ENCODE assay signal across 28 cellular contexts in the genomic region with DNA sequence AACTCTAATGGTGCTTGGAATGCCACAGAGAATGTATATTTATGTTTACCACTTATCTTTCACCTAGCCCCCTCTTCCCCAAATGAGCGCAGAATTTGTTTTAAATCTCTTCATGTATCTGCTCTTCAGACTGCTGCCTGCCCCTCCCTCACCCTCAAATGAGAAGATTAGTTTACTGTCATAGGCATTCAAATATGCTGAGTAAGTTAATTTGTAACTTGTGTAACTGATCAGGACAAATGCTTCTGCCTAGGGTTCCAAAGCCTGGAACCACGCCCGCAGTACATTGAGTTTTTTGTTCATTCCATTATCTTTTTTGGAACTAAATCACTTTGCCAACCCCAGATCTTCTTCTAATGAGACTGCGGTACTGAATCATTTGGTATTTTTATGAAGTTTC.
"Had no signal": no experiment of that assay in that cellular context is flagged by ENCODE, and none has a peak within 500 bp of the region (broad histone marks: within the 10 kb centered on the region; RNA-seq: fewer than 3 reads in every experiment).

No MANE protein-coding gene starts in this region.

- H3K9me3 ChIP-seq: esophagus squamous epithelium had no signal

- H3K27me3 ChIP-seq: brain microvascular endothelial cell had no signal

- H3K4me3 ChIP-seq: esophagus squamous epithelium, gastroesophageal sphincter, heart right ventricle had no signal

- H3K4me3 Mint-ChIP-seq: activated CD4-positive, alpha-beta memory T cell treated with anti-CD3 and anti-CD28 coated beads, Interleukin-2, amount 10 ng/mL, durations not matched to agents 7 days and 5 days; activated CD4-positive, alpha-beta T cell treated with anti-CD3 and anti-CD28 coated beads, Interleukin-2, amount 10 ng/mL, durations not matched to agents 7 days and 5 days; activated naive CD8-positive, alpha-beta T cell; activated T-cell treated with anti-CD3 and anti-CD28 coated beads, Interleukin-2, amount 50 U/mL, for 4 hours; activated T-helper 17 cell treated with anti-CD3 and anti-CD28 coated beads, Interleukin-2, amount 50 U/mL, for 72 hours; effector memory CD8-positive, alpha-beta T cell; WTC11 had no signal

- H3K9me3 Mint-ChIP-seq: activated CD4-positive, alpha-beta memory T cell treated with anti-CD3 and anti-CD28 coated beads, Interleukin-2, amount 10 ng/mL, durations not matched to agents 7 days and 5 days; activated CD4-positive, alpha-beta T cell treated with anti-CD3 and anti-CD28 coated beads, Interleukin-2, amount 10 ng/mL, durations not matched to agents 7 days and 5 days; activated T-cell treated with anti-CD3 and anti-CD28 coated beads, Interleukin-2, amount 50 U/mL, for 4 hours; activated T-helper 17 cell treated with anti-CD3 and anti-CD28 coated beads, Interleukin-2, amount 50 U/mL, for 72 hours; effector memory CD8-positive, alpha-beta T cell had no signal

- DNase-seq: activated CD4-positive, alpha-beta memory T cell treated with anti-CD3 and anti-CD28 coated beads, Interleukin-2, amount 10 ng/mL, durations not matched to agents 7 days and 5 days; activated CD4-positive, alpha-beta T cell treated with anti-CD3 and anti-CD28 coated beads for 1 hour; activated CD4-positive, alpha-beta T cell treated with anti-CD3 and anti-CD28 coated beads for 4 hours; activated CD4-positive, alpha-beta T cell treated with anti-CD3 and anti-CD28 coated beads, Interleukin-2, amount 10 ng/mL, durations not matched to agents 7 days and 5 days; activated CD4-positive, alpha-beta T cell treated with anti-CD3 and anti-CD28 coated beads, Interleukin-2, amount 50 U/mL, for 4 hours; activated CD8-positive, alpha-beta memory T cell treated with anti-CD3 and anti-CD28 coated beads, Interleukin-2, amount 50 U/mL, for 48 hours; activated effector memory CD4-positive, alpha-beta T cell treated with Interleukin-2 at 50 U/mL for 16 hours; activated gamma-delta T cell treated with Interleukin-2 at 50 U/mL for 16 hours; activated naive CD4-positive, alpha-beta T cell treated with anti-CD3 and anti-CD28 coated beads, Interleukin-2, amount 50 U/mL, for 16 hours; activated naive CD4-positive, alpha-beta T cell treated with Interleukin-2 at 50 U/mL for 16 hours; activated T-cell treated with anti-CD3 and anti-CD28 coated beads for 4 hours; activated T-cell treated with anti-CD3 and anti-CD28 coated beads, Interleukin-2, amount 50 U/mL, for 4 hours; amniotic stem cell; anterior cingulate cortex; brain microvascular endothelial cell; cortex of kidney; dermis blood vessel endothelial cell; effector CD4-positive, alpha-beta T cell; effector memory CD8-positive, alpha-beta T cell; erythroblast; esophagus squamous epithelium; foreskin melanocyte; heart right ventricle; T-helper 2 cell had no signal

- ATAC-seq: activated T-cell treated with anti-CD3 and anti-CD28 coated beads, Interleukin-2, amount 50 U/mL, for 4 hours; activated T-helper 17 cell treated with anti-CD3 and anti-CD28 coated beads, Interleukin-2, amount 50 U/mL, for 72 hours; effector memory CD8-positive, alpha-beta T cell; gastroesophageal sphincter; heart right ventricle; WTC11 had no signal

- H3K36me3 Mint-ChIP-seq: activated naive CD8-positive, alpha-beta T cell had no signal

- H3K27ac Mint-ChIP-seq: activated CD4-positive, alpha-beta memory T cell treated with anti-CD3 and anti-CD28 coated beads, Interleukin-2, amount 10 ng/mL, durations not matched to agents 7 days and 5 days; activated CD4-positive, alpha-beta T cell treated with anti-CD3 and anti-CD28 coated beads, Interleukin-2, amount 10 ng/mL, durations not matched to agents 7 days and 5 days; activated naive CD8-positive, alpha-beta T cell; activated T-helper 17 cell treated with anti-CD3 and anti-CD28 coated beads, Interleukin-2, amount 50 U/mL, for 72 hours; effector memory CD8-positive, alpha-beta T cell; WTC11 had no signal

- H3K36me3 ChIP-seq: brain microvascular endothelial cell, esophagus squamous epithelium, gastroesophageal sphincter, heart right ventricle had no signal

- H3K4me1 ChIP-seq: esophagus squamous epithelium, gastroesophageal sphincter, heart right ventricle had no signal

- H3K27ac ChIP-seq: brain microvascular endothelial cell, esophagus squamous epithelium, gastroesophageal sphincter, heart right ventricle had no signal

- H3K4me1 Mint-ChIP-seq: activated CD4-positive, alpha-beta memory T cell treated with anti-CD3 and anti-CD28 coated beads, Interleukin-2, amount 10 ng/mL, durations not matched to agents 7 days and 5 days; activated CD4-positive, alpha-beta T cell treated with anti-CD3 and anti-CD28 coated beads, Interleukin-2, amount 10 ng/mL, durations not matched to agents 7 days and 5 days; activated T-helper 17 cell treated with anti-CD3 and anti-CD28 coated beads, Interleukin-2, amount 50 U/mL, for 72 hours; WTC11 had no signal
